Comparison of ENCODE assay signal across 9 cellular contexts in genomic region chr2:170771049-170771937, GRCh38. TPM values are rescaled to one million over a fixed set of nuclear protein-coding genes. Genes with fewer than 3 reads are reported as not detected.
A peak's percentile ranks its signal among the peaks of the same experiment; 100 is the strongest.
DNase-seq lines count a peak whose midpoint lies in the region; ATAC-seq and TF ChIP-seq lines count a peak whose summit lies in the region.
"Had no signal": no experiment of that assay in that cellular context is flagged by ENCODE, and none has a peak within 500 bp of the region (broad histone marks: within the 10 kb centered on the region; RNA-seq: fewer than 3 reads in every experiment).

No MANE protein-coding gene starts in this region.

- peak overlapping the region; percentile 85 for H3K4me3 ChIP-seq in MM.1S (ENCODE audit: low read length)
- H3K4me3 ChIP-seq in gastroesophageal sphincter = peak overlapping the region; percentile 67 to 78

- H3K9ac ChIP-seq in H9 (ENCODE audit: extremely low read depth, insufficient read length, low read length) (peak overlapping the region; percentile 12), MM.1S (ENCODE audit: low read length) (peak overlapping the region; percentile 57; the same call in 1 of the 2 replicates)

- H4K5ac ChIP-seq in H9 (ENCODE audit: insufficient read length, low read depth, low read length) = no peak overlapping the region

- H3F3A ChIP-seq in MM.1S (ENCODE audit: insufficient read depth, low read length) = no peaks in the 10 kb centered on the region

- H3K36me3 ChIP-seq in MM.1S (replicated peaks; ENCODE audit: insufficient read depth, low read length) (no peaks in the 10 kb centered on the region), gastroesophageal sphincter (no peaks in the 10 kb centered on the region)

- intact Hi-C loops in activated T-helper 1 cell treated with anti-CD3 and anti-CD28 coated beads, Interleukin-12 subunit alpha, Interleukin-12 subunit beta, Interleukin-2, Interleukin-4 antibody, amounts not matched to agents 30 ng/mL and 10 ng/mL and 1 ng/mL, durations not matched to agents 14 hours and 24 hours and 36 hours (cut with micrococcal nuclease) = loop anchor here (2.0 to 5.0 kb wide), 4 partner anchors 42 to 404 kb away; partner anchors contain the start of gene GORASP2

- H3K18ac ChIP-seq in H9 (ENCODE audit: insufficient read length, low read depth, low read length) = peak overlapping the region; percentile 39

- TF ChIP-seq CTCF in H9 (conservative IDR thresholded peaks at IDR 0.05) (no peak), MM.1S (IDR thresholded peaks at IDR 0.05; ENCODE audit: low read length) (no peak), gastroesophageal sphincter (IDR thresholded peaks at IDR 0.05) (peak in 1 of 4 experiments; percentile 17), progenitor cell of endocrine pancreas (IDR thresholded peaks at IDR 0.05; ENCODE audit: unreplicated experiment) (no peak)

- no peak overlapping the region for H4K8ac ChIP-seq in H9 (replicated peaks; ENCODE audit: insufficient read length, low read depth, low read length)

- no peak overlapping the region for H2BK15ac ChIP-seq in H9 (ENCODE audit: low read depth, low read length)

- H4K20me1 ChIP-seq in H9 (ENCODE audit: control insufficient read depth, insufficient read depth, insufficient read length) (no peaks in the 10 kb centered on the region), MM.1S (ENCODE audit: insufficient read depth, low read length) (no peaks in the 10 kb centered on the region)

- H2AFZ ChIP-seq in H9 (ENCODE audit: low read length) = no peak overlapping the region
- H2AFZ ChIP-seq in MM.1S (ENCODE audit: low read length) = peak overlapping the region; percentile 90

- no peak overlapping the region for H3K4ac ChIP-seq in H9 (ENCODE audit: low read depth, low read length)

- H3K23ac ChIP-seq in H9 (ENCODE audit: insufficient read length, low read depth, low read length) = no peak overlapping the region

- no peak for TF ChIP-seq POLR2A in gastroesophageal sphincter (IDR thresholded peaks at IDR 0.05)

- H3K4me1 ChIP-seq in H9 (ENCODE audit: insufficient read depth, low read length) (no peaks in the 10 kb centered on the region), MM.1S (ENCODE audit: low read length) (no peaks in the 10 kb centered on the region), gastroesophageal sphincter (peaks cover 0 to 22% (median 4%) of the 10 kb centered on the region in 3 donors)

- no CpG with 5 or more reads among the region's 51 CpGs for WGBS in H9 (ENCODE audit: extremely low coverage, insufficient read length, low lambda C conversion rate)
- 12 to 13% methylated on average over 11 to 12 of the region's 51 CpGs for WGBS in gastroesophageal sphincter (ENCODE audit: low coverage in 1 of 2), 2 donors

- H3K79me2 ChIP-seq in H9 (ENCODE audit: insufficient read depth, low read length) = no peaks in the 10 kb centered on the region
- H3K79me2 ChIP-seq in MM.1S (ENCODE audit: low read length) = no peaks in the 10 kb centered on the region

- no peak overlapping the region for H2BK20ac ChIP-seq in H9 (ENCODE audit: low read depth, low read length, poor library complexity, severe bottlenecking)

- peak; percentile 56 for DNase-seq in NCI-H1694 treated with DMSO at 0.1 percent for 48 hours (lab: John Stamatoyannopoulos, UW)
- DNase-seq in NCI-H1694 (lab: John Stamatoyannopoulos, UW) = no peak
- DNase-seq in H9 = peak; percentile 65
- DNase-seq in MM.1S = no peak
- peak; percentile 29 for DNase-seq in activated T-helper 1 cell treated with anti-CD3 and anti-CD28 coated beads, Interleukin-12 subunit alpha, Interleukin-12 subunit beta, Interleukin-2, Interleukin-4 antibody, amounts not matched to agents 30 ng/mL and 10 ng/mL and 1 ng/mL, durations not matched to agents 14 hours and 24 hours and 36 hours (ENCODE audit: low spot score)
- no peak for DNase-seq in progenitor cell of endocrine pancreas (ENCODE audit: low spot score, unreplicated experiment)
- DNase-seq in SIG-M5 treated with dmso at 0.1 percent for 504 hours (lab: John Stamatoyannopoulos, UW; ENCODE audit: unreplicated experiment) = no peak

- no peaks in the 10 kb centered on the region for H3K27me3 ChIP-seq in H9 (ENCODE audit: insufficient read depth, low read length)
- peaks cover 11% of the 10 kb centered on the region for H3K27me3 ChIP-seq in MM.1S (replicated peaks; ENCODE audit: insufficient read depth, low read length)
- no peaks in the 10 kb centered on the region for H3K27me3 ChIP-seq in gastroesophageal sphincter

- H3K27ac ChIP-seq in H9 (ENCODE audit: insufficient read length, low read depth, low read length) (no peak overlapping the region), MM.1S (ENCODE audit: low read length) (no peak overlapping the region), gastroesophageal sphincter (peak overlapping the region in 3 of 4 donors; percentile 82 to 85 (median 84))

- H3K9me2 ChIP-seq in MM.1S (replicated peaks; ENCODE audit: insufficient read depth, low read length) = no peaks in the 10 kb centered on the region

- H3K9me3 Mint-ChIP-seq in H9 = peaks cover 0 to under 1% of the 10 kb centered on the region in 2 experiments; a peak in 1 of 5 replicates
- no peaks in the 10 kb centered on the region for H3K9me3 Mint-ChIP-seq in activated T-helper 1 cell treated with anti-CD3 and anti-CD28 coated beads, Interleukin-12 subunit alpha, Interleukin-12 subunit beta, Interleukin-2, Interleukin-4 antibody, amounts not matched to agents 30 ng/mL and 10 ng/mL and 1 ng/mL, durations not matched to agents 14 hours and 24 hours and 36 hours
- no peaks in the 10 kb centered on the region for H3K9me3 Mint-ChIP-seq in progenitor cell of endocrine pancreas (ENCODE audit: low read depth)

- H3K9me3 ChIP-seq in H9 (ENCODE audit: control insufficient read depth, low read depth, low read length) (no peaks in the 10 kb centered on the region), MM.1S (replicated peaks; ENCODE audit: insufficient read depth, low read length) (no peaks in the 10 kb centered on the region), gastroesophageal sphincter (no peaks in the 10 kb centered on the region)

- H3K4me3 Mint-ChIP-seq in H9 = peak overlapping the region; percentile 78 to 92
- peak overlapping the region; percentile 74 for H3K4me3 Mint-ChIP-seq in activated T-helper 1 cell treated with anti-CD3 and anti-CD28 coated beads, Interleukin-12 subunit alpha, Interleukin-12 subunit beta, Interleukin-2, Interleukin-4 antibody, amounts not matched to agents 30 ng/mL and 10 ng/mL and 1 ng/mL, durations not matched to agents 14 hours and 24 hours and 36 hours
- peak overlapping the region; percentile 80 for H3K4me3 Mint-ChIP-seq in progenitor cell of endocrine pancreas (ENCODE audit: low read depth)

- H2BK120ac ChIP-seq in H9 (ENCODE audit: low read depth, low read length, poor library complexity, severe bottlenecking) = no peak overlapping the region

- TF ChIP-seq EP300 in gastroesophageal sphincter (IDR thresholded peaks at IDR 0.05) = no peak

- H3K4me2 ChIP-seq in H9 (ENCODE audit: insufficient read depth, insufficient read length, low read length) = peak overlapping the region; percentile 11
- H3K4me2 ChIP-seq in MM.1S (ENCODE audit: low read depth, low read length) = peak overlapping the region; percentile 87

- H3T11ph ChIP-seq in H9 (ENCODE audit: low read length) = no peak overlapping the region

- no peak overlapping the region for H2BK12ac ChIP-seq in H9 (ENCODE audit: insufficient read length, low read depth, low read length)

- H3K36me3 Mint-ChIP-seq in H9 (ENCODE audit: insufficient read depth in 1 of 3, low read depth in 3 of 3) (no peaks in the 10 kb centered on the region; a peak in 1 of 7 replicates), progenitor cell of endocrine pancreas (ENCODE audit: insufficient read depth) (no peaks in the 10 kb centered on the region)
- H3K36me3 Mint-ChIP-seq in activated T-helper 1 cell treated with anti-CD3 and anti-CD28 coated beads, Interleukin-12 subunit alpha, Interleukin-12 subunit beta, Interleukin-2, Interleukin-4 antibody, amounts not matched to agents 30 ng/mL and 10 ng/mL and 1 ng/mL, durations not matched to agents 14 hours and 24 hours and 36 hours (ENCODE audit: low read depth) = no peaks in the 10 kb centered on the region

- ATAC-seq in gastroesophageal sphincter = peak; percentile 37

- no peak overlapping the region for H2BK5ac ChIP-seq in H9 (ENCODE audit: insufficient read length, low read length)

- no peaks in the 10 kb centered on the region for H3K79me1 ChIP-seq in H9 (ENCODE audit: insufficient read depth, low read depth, low read length, poor library complexity, severe bottlenecking)

- H3K4me1 Mint-ChIP-seq in H9 (peaks cover 20% of the 10 kb centered on the region in 2 experiments), progenitor cell of endocrine pancreas (ENCODE audit: low read depth) (peaks cover 15% of the 10 kb centered on the region)
- H3K4me1 Mint-ChIP-seq in activated T-helper 1 cell treated with anti-CD3 and anti-CD28 coated beads, Interleukin-12 subunit alpha, Interleukin-12 subunit beta, Interleukin-2, Interleukin-4 antibody, amounts not matched to agents 30 ng/mL and 10 ng/mL and 1 ng/mL, durations not matched to agents 14 hours and 24 hours and 36 hours (ENCODE audit: low read depth) = peaks cover 7% of the 10 kb centered on the region

- H4K91ac ChIP-seq in H9 (ENCODE audit: insufficient read length, low read depth, low read length) = no peak overlapping the region

- no peaks in the 10 kb centered on the region for H3K23me2 ChIP-seq in H9 (ENCODE audit: insufficient read length, low read depth, low read length, poor library complexity, severe bottlenecking)

- H3K27me3 Mint-ChIP-seq in H9 (ENCODE audit: low read depth) (peaks cover 7% of the 10 kb centered on the region), progenitor cell of endocrine pancreas (peaks cover 8% of the 10 kb centered on the region)
- H3K27me3 Mint-ChIP-seq in activated T-helper 1 cell treated with anti-CD3 and anti-CD28 coated beads, Interleukin-12 subunit alpha, Interleukin-12 subunit beta, Interleukin-2, Interleukin-4 antibody, amounts not matched to agents 30 ng/mL and 10 ng/mL and 1 ng/mL, durations not matched to agents 14 hours and 24 hours and 36 hours (ENCODE audit: insufficient read depth) = peaks cover 47% of the 10 kb centered on the region

- no peak overlapping the region for H2AK5ac ChIP-seq in H9 (ENCODE audit: insufficient read length, low read length)

- H3K27ac Mint-ChIP-seq in H9 (no peak overlapping the region), progenitor cell of endocrine pancreas (peak overlapping the region; percentile 65)
- peak overlapping the region; percentile 6 for H3K27ac Mint-ChIP-seq in activated T-helper 1 cell treated with anti-CD3 and anti-CD28 coated beads, Interleukin-12 subunit alpha, Interleukin-12 subunit beta, Interleukin-2, Interleukin-4 antibody, amounts not matched to agents 30 ng/mL and 10 ng/mL and 1 ng/mL, durations not matched to agents 14 hours and 24 hours and 36 hours

- no peak overlapping the region for H3K14ac ChIP-seq in H9 (ENCODE audit: insufficient read depth, low read length)

- H3K56ac ChIP-seq in H9 (ENCODE audit: insufficient read length, low read depth, low read length) = no peak overlapping the region

RNA-seq across cellular contexts. Expression of gene ERICH2, which starts 1.1 kb away (rescaled TPM):
- total RNA-seq in H9 (2021) (0.66 and 1.2 TPM in 2 replicates), gastroesophageal sphincter (not detected), progenitor cell of endocrine pancreas (0.91 and 1.1 TPM in 2 replicates)
- total RNA-seq in activated T-helper 1 cell treated with anti-CD3 and anti-CD28 coated beads, Interleukin-12 subunit alpha, Interleukin-12 subunit beta, Interleukin-2, Interleukin-4 antibody, amounts not matched to agents 30 ng/mL and 10 ng/mL and 1 ng/mL, durations not matched to agents 14 hours and 24 hours and 36 hours = not detected in 2 replicates
- total RNA-seq: Daoy had no signal

RNA-seq across cellular contexts. Expression of gene GAD1, which starts 45.4 kb away (rescaled TPM):
- total RNA-seq in H9 (2021) (1.8 TPM in 2 replicates), gastroesophageal sphincter (not detected), progenitor cell of endocrine pancreas (0.27 and 0.43 TPM in 2 replicates)
- 4.7 and 5.3 TPM in 2 replicates for total RNA-seq in activated T-helper 1 cell treated with anti-CD3 and anti-CD28 coated beads, Interleukin-12 subunit alpha, Interleukin-12 subunit beta, Interleukin-2, Interleukin-4 antibody, amounts not matched to agents 30 ng/mL and 10 ng/mL and 1 ng/mL, durations not matched to agents 14 hours and 24 hours and 36 hours

RNA-seq across cellular contexts. Expression of gene SP5, which starts 56.2 kb away (rescaled TPM):
- total RNA-seq in H9 (2021) (1.7 and 2.2 TPM in 2 replicates), gastroesophageal sphincter (under 1 TPM in 3 of 4 donors, not detected in 1; 0.13 to 0.92 (median 0.39) TPM), progenitor cell of endocrine pancreas (0.60 and 1.9 TPM in 2 replicates)
- total RNA-seq in activated T-helper 1 cell treated with anti-CD3 and anti-CD28 coated beads, Interleukin-12 subunit alpha, Interleukin-12 subunit beta, Interleukin-2, Interleukin-4 antibody, amounts not matched to agents 30 ng/mL and 10 ng/mL and 1 ng/mL, durations not matched to agents 14 hours and 24 hours and 36 hours = not detected in 2 replicates

Comparison
In these comparisons a context has a peak if more than half of its experiments do, and no peak if none do; other contexts are left out.
1. DNase-seq: peak in NCI-H1694 treated with DMSO at 0.1 percent for 48 hours (single experiment), H9 (single experiment) and activated T-helper 1 cell treated with anti-CD3 and anti-CD28 coated beads, Interleukin-12 subunit alpha, Interleukin-12 subunit beta, Interleukin-2, Interleukin-4 antibody, amounts not matched to agents 30 ng/mL and 10 ng/mL and 1 ng/mL, durations not matched to agents 14 hours and 24 hours and 36 hours (single experiment); none in NCI-H1694 (single experiment), MM.1S (single experiment), progenitor cell of endocrine pancreas (single experiment) and SIG-M5 treated with dmso at 0.1 percent for 504 hours (single experiment).
2. H3K27ac ChIP-seq: peak in gastroesophageal sphincter (3 of 4); none in H9 (single experiment) and MM.1S (single experiment).
3. H3K27ac Mint-ChIP-seq: peak in activated T-helper 1 cell treated with anti-CD3 and anti-CD28 coated beads, Interleukin-12 subunit alpha, Interleukin-12 subunit beta, Interleukin-2, Interleukin-4 antibody, amounts not matched to agents 30 ng/mL and 10 ng/mL and 1 ng/mL, durations not matched to agents 14 hours and 24 hours and 36 hours (single experiment) and progenitor cell of endocrine pancreas (single experiment); none in H9 (0 of 3).
4. Peak in every context shown above with its lines, with median percentiles within 50 percentile points of each other: H3K4me3 Mint-ChIP-seq.